Comparison of ENCODE assay signal across 21 cellular contexts in genomic region chr6:82000551-82000950, GRCh38.
"Had no signal": no experiment of that assay in that cellular context is flagged by ENCODE, and none has a peak within 500 bp of the region (broad histone marks: within the 10 kb centered on the region; RNA-seq: fewer than 3 reads in every experiment).

No MANE protein-coding gene starts in this region.

- DNase-seq: dorsolateral prefrontal cortex; effector CD4-positive, alpha-beta T cell; foreskin melanocyte; hypothalamus; immature natural killer cell; islet precursor cell; left ventricle myocardium superior; lower lobe of right lung; natural killer cell; right cardiac atrium; sigmoid colon; stimulated activated CD4-positive, alpha-beta T cell treated with anti-CD3 and anti-CD28 coated beads, Interleukin-2, amount 100 ng/mL, for 24 hours; stimulated activated CD4-positive, alpha-beta T cell treated with anti-CD3 and anti-CD28 coated beads, Interleukin-4, amount 100 ng/mL, for 24 hours; stimulated activated naive CD4-positive, alpha-beta T cell treated with Interleukin-2 at 50 U/mL for 16 hours; stomach; thyroid gland; trophoblast cell had no signal

- H3K27ac ChIP-seq: dorsolateral prefrontal cortex, esophagus muscularis mucosa, lower lobe of right lung, prostate gland, sigmoid colon, stomach, thyroid gland, vagina had no signal

- H3K9me3 ChIP-seq: esophagus muscularis mucosa, lower lobe of right lung, prostate gland, sigmoid colon, thyroid gland, vagina had no signal

- H3K36me3 ChIP-seq: esophagus muscularis mucosa, lower lobe of right lung, prostate gland, sigmoid colon, stomach, thyroid gland, vagina had no signal

- H3K27me3 ChIP-seq: dorsolateral prefrontal cortex, esophagus muscularis mucosa, sigmoid colon, stomach, thyroid gland, vagina had no signal

- ATAC-seq: left ventricle myocardium superior; lower lobe of right lung; natural killer cell; right cardiac atrium; stimulated activated effector memory CD8-positive, alpha-beta T cell treated with anti-CD3 and anti-CD28 coated beads, Interleukin-12 subunit alpha, Interleukin-12 subunit beta, amount 100 ng/mL, for 72 hours had no signal

- H3K4me3 ChIP-seq: dorsolateral prefrontal cortex, esophagus muscularis mucosa, lower lobe of right lung, prostate gland, sigmoid colon, stomach, thyroid gland, vagina had no signal

- H3K4me1 ChIP-seq: lower lobe of right lung, stomach, vagina had no signal
